8 cellular contexts compared by ENCODE assay signal in genomic region chr10:110304394-110304779, GRCh38. TPM values are rescaled to one million over a fixed set of nuclear protein-coding genes. Genes with fewer than 3 reads are reported as not detected.
DNase-seq lines count a peak whose midpoint lies in the region; ATAC-seq and TF ChIP-seq lines count a peak whose summit lies in the region.

No MANE protein-coding gene starts in this region.

- no peak for DNase-seq in activated CD4-positive, alpha-beta T cell treated with anti-CD3 and anti-CD28 coated beads for 36 hours
- DNase-seq in activated CD4-positive, alpha-beta T cell treated with anti-CD3 and anti-CD28 coated beads for 48 hours: no peak
- DNase-seq in RWPE1 (ENCODE audit: low spot score): peak; percentile 59
- DNase-seq in erythroblast (lab: John Stamatoyannopoulos, UW): peak; percentile 74 to 84
- no peak for DNase-seq in neural crest cell (ENCODE audit: low read depth, low spot score)
- DNase-seq in NCI-H1694 treated with DMSO at 0.1 percent for 48 hours (lab: John Stamatoyannopoulos, UW): no peak
- no peak for DNase-seq in stimulated activated CD4-positive, alpha-beta T cell treated with anti-CD3 and anti-CD28 coated beads, Interleukin-4, amount 100 ng/mL, for 24 hours

- peaks cover 45% of the 10 kb centered on the region for H3K4me1 Mint-ChIP-seq in activated CD4-positive, alpha-beta T cell treated with anti-CD3 and anti-CD28 coated beads for 36 hours
- peaks cover 43% of the 10 kb centered on the region for H3K4me1 Mint-ChIP-seq in neural crest cell

- ATAC-seq in activated CD4-positive, alpha-beta T cell treated with anti-CD3 and anti-CD28 coated beads for 36 hours: peak; percentile 43
- peak; percentile 31 for ATAC-seq in HG02763 (IDR thresholded peaks at IDR 0.05; ENCODE audit: unreplicated experiment)

- peak overlapping the region; percentile 97 for H3K27ac ChIP-seq in RWPE1

- CTCF ChIA-PET in activated CD4-positive, alpha-beta T cell treated with anti-CD3 and anti-CD28 coated beads for 36 hours (lab: Charles Lee): interaction anchor here (0.9 to 6.0 kb wide), 18 partner anchors 8 to 368 kb away, joined by 3 to 79 read pairs (median 4); no protein-coding TSS in a partner anchor
- CTCF ChIA-PET in RWPE1 (lab: Yijun Ruan, JAX): interaction anchor here (0.6 to 0.8 kb wide), 2 partner anchors 266 to 368 kb away, joined by 3 to 6 read pairs; no protein-coding TSS in a partner anchor

- H3K27ac Mint-ChIP-seq in activated CD4-positive, alpha-beta T cell treated with anti-CD3 and anti-CD28 coated beads for 36 hours: peak overlapping the region; percentile 98
- peak overlapping the region; percentile 99 for H3K27ac Mint-ChIP-seq in neural crest cell (ENCODE audit: unreplicated experiment)

- peaks cover 37% of the 10 kb centered on the region for H3K36me3 Mint-ChIP-seq in activated CD4-positive, alpha-beta T cell treated with anti-CD3 and anti-CD28 coated beads for 36 hours (ENCODE audit: low read depth)
- H3K36me3 Mint-ChIP-seq in neural crest cell (ENCODE audit: low read depth): peaks cover 4% of the 10 kb centered on the region

- intact Hi-C loops in activated CD4-positive, alpha-beta T cell treated with anti-CD3 and anti-CD28 coated beads for 36 hours (cut with DNase I, micrococcal nuclease): loop anchor here (1.0 to 10.0 kb wide), 10 partner anchors 78 to 615 kb away; partner anchors contain the start of genes BBIP1 (in 2 of the 2), SHOC2 (in 2 of the 2), ADD3 (in 1 of the 2) and PDCD4 (in 1 of the 2)

- no peaks in the 10 kb centered on the region for H3K9me3 Mint-ChIP-seq in activated CD4-positive, alpha-beta T cell treated with anti-CD3 and anti-CD28 coated beads for 36 hours (ENCODE audit: low read depth)
- H3K9me3 Mint-ChIP-seq in neural crest cell: no peaks in the 10 kb centered on the region

- POLR2A ChIA-PET in activated CD4-positive, alpha-beta T cell treated with anti-CD3 and anti-CD28 coated beads for 36 hours (lab: Charles Lee): interaction anchor here (1.2 to 1.6 kb wide), 2 partner anchors 260 to 264 kb away, joined by 3 to 4 read pairs; partner anchors contain the start of gene SMC3
- POLR2A ChIA-PET in RWPE1 (lab: Yijun Ruan, JAX; ENCODE audit: low non-redundant PET): no interaction called here

- H3K4me3 Mint-ChIP-seq in activated CD4-positive, alpha-beta T cell treated with anti-CD3 and anti-CD28 coated beads for 36 hours: peak overlapping the region; percentile 95
- peak overlapping the region; percentile 100 for H3K4me3 Mint-ChIP-seq in neural crest cell

- TF ChIP-seq POLR2A in erythroblast (IDR thresholded peaks at IDR 0.05; ENCODE audit: low read length): no peak

- TF ChIP-seq CTCF in RWPE1 (conservative IDR thresholded peaks at IDR 0.05; ENCODE audit: low read depth) (no peak), neural crest cell (conservative IDR thresholded peaks at IDR 0.05) (no peak)

- no peaks in the 10 kb centered on the region for H3K27me3 Mint-ChIP-seq in activated CD4-positive, alpha-beta T cell treated with anti-CD3 and anti-CD28 coated beads for 36 hours
- no peaks in the 10 kb centered on the region for H3K27me3 Mint-ChIP-seq in neural crest cell (ENCODE audit: low read depth)

RNA-seq across cellular contexts. Expression of gene SMNDC1, which starts 0.3 kb away (rescaled TPM):
- total RNA-seq in activated CD4-positive, alpha-beta T cell treated with anti-CD3 and anti-CD28 coated beads for 36 hours: 10 to 100 TPM; 44.2 to 56.7 TPM
- 46.5 and 48.1 TPM in 2 replicates for total RNA-seq in neural crest cell

Comparison
In these comparisons a context has a peak if more than half of its experiments do, and no peak if none do; other contexts are left out.
1. DNase-seq: peak in RWPE1 (single experiment) and erythroblast (2 of 2); none in activated CD4-positive, alpha-beta T cell treated with anti-CD3 and anti-CD28 coated beads for 36 hours (single experiment), activated CD4-positive, alpha-beta T cell treated with anti-CD3 and anti-CD28 coated beads for 48 hours (single experiment), neural crest cell (single experiment), NCI-H1694 treated with DMSO at 0.1 percent for 48 hours (single experiment) and stimulated activated CD4-positive, alpha-beta T cell treated with anti-CD3 and anti-CD28 coated beads, Interleukin-4, amount 100 ng/mL, for 24 hours (single experiment).